ENCODE assay signal across 2 cellular contexts in the genomic region with DNA sequence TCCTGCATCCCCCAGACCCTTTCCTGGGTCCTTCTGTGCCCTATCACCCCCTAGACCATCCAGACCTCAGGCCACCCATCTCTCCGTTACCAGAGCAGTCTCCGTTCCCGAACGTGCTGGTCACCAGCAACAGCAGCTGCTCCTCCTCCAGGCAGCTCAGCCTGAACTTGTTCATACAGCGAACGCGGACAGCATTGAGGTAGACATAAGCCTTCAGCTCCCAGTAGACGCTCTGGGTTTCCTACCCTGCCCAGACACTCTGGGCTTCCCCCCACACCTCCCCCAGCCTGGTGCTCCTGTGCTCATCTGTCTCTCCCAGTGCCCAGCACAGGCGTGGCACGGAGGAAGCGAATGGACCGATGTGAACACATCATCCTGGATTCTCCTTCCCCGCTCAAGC.
TF ChIP-seq lines count a peak whose summit lies in the region.

No MANE protein-coding gene starts in this region.

TF ChIP-seq in SK-N-SH, 30 proteins besides CTCF, POLR2A, EP300 and RAD21 (continued from another document):
- TF ChIP-seq USF1 (IDR thresholded peaks at IDR 0.05; ENCODE audit: borderline replicate concordance, low read depth) (no peak), SMC3 (IDR thresholded peaks at IDR 0.05; ENCODE audit: low read depth, low read length) (no peak), GABPA (IDR thresholded peaks at IDR 0.05; ENCODE audit: low read depth) (no peak), RXRA (IDR thresholded peaks at IDR 0.05; ENCODE audit: borderline replicate concordance, low read depth) (no peak), YY1 (IDR thresholded peaks at IDR 0.05; ENCODE audit: low read depth) (no peak)
- TF ChIP-seq, protein P1, sequence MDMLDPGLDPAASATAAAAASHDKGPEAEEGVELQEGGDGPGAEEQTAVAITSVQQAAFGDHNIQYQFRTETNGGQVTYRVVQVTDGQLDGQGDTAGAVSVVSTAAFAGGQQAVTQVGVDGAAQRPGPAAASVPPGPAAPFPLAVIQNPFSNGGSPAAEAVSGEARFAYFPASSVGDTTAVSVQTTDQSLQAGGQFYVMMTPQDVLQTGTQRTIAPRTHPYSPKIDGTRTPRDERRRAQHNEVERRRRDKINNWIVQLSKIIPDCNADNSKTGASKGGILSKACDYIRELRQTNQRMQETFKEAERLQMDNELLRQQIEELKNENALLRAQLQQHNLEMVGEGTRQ (IDR thresholded peaks at IDR 0.05; ENCODE audit: borderline replicate concordance, low read depth, low read length) = no peak

TF ChIP-seq in SK-N-SH treated with all-trans-retinoic acid at 6 μM for 48 hours, 23 proteins besides CTCF, POLR2A, EP300 and RAD21 (continued from another document):
- no peak for TF ChIP-seq CSRNP3 (CRISPR knock-in tag; IDR thresholded peaks at IDR 0.05)
- no peak for TF ChIP-seq POU6F1 (CRISPR knock-in tag; IDR thresholded peaks at IDR 0.05; ENCODE audit: borderline replicate concordance, low read depth)
- TF ChIP-seq, protein P2, sequence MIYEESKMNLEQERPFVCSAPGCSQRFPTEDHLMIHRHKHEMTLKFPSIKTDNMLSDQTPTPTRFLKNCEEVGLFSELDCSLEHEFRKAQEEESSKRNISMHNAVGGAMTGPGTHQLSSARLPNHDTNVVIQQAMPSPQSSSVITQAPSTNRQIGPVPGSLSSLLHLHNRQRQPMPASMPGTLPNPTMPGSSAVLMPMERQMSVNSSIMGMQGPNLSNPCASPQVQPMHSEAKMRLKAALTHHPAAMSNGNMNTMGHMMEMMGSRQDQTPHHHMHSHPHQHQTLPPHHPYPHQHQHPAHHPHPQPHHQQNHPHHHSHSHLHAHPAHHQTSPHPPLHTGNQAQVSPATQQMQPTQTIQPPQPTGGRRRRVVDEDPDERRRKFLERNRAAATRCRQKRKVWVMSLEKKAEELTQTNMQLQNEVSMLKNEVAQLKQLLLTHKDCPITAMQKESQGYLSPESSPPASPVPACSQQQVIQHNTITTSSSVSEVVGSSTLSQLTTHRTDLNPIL (CRISPR knock-in tag; IDR thresholded peaks at IDR 0.05; ENCODE audit: low read depth) = no peak
- TF ChIP-seq ISL1 (CRISPR knock-in tag; IDR thresholded peaks at IDR 0.05) = no peak
- TF ChIP-seq ZNF8 (CRISPR knock-in tag; IDR thresholded peaks at IDR 0.05) = no peak
- TF ChIP-seq PATZ1 (CRISPR knock-in tag; IDR thresholded peaks at IDR 0.05; ENCODE audit: borderline replicate concordance) = no peak
- no peak for TF ChIP-seq ARNTL (CRISPR knock-in tag; IDR thresholded peaks at IDR 0.05; ENCODE audit: borderline replicate concordance, low read depth)
- TF ChIP-seq PPARA (CRISPR knock-in tag; IDR thresholded peaks at IDR 0.05; ENCODE audit: borderline replicate concordance) = no peak
- no peak for TF ChIP-seq ZNF565 (CRISPR knock-in tag; conservative IDR thresholded peaks at IDR 0.05; ENCODE audit: low read depth)
- TF ChIP-seq ZC3H10 (CRISPR knock-in tag; IDR thresholded peaks at IDR 0.05) = no peak
- no peak for TF ChIP-seq ZFP30 (CRISPR knock-in tag; IDR thresholded peaks at IDR 0.05)
TF ChIP-seq in SK-N-SH treated with all-trans-retinoic acid at 6 μM for 48 hours: peak in this region for 0.
